ENCODE assay signal across 8 cellular contexts in the genomic region with DNA sequence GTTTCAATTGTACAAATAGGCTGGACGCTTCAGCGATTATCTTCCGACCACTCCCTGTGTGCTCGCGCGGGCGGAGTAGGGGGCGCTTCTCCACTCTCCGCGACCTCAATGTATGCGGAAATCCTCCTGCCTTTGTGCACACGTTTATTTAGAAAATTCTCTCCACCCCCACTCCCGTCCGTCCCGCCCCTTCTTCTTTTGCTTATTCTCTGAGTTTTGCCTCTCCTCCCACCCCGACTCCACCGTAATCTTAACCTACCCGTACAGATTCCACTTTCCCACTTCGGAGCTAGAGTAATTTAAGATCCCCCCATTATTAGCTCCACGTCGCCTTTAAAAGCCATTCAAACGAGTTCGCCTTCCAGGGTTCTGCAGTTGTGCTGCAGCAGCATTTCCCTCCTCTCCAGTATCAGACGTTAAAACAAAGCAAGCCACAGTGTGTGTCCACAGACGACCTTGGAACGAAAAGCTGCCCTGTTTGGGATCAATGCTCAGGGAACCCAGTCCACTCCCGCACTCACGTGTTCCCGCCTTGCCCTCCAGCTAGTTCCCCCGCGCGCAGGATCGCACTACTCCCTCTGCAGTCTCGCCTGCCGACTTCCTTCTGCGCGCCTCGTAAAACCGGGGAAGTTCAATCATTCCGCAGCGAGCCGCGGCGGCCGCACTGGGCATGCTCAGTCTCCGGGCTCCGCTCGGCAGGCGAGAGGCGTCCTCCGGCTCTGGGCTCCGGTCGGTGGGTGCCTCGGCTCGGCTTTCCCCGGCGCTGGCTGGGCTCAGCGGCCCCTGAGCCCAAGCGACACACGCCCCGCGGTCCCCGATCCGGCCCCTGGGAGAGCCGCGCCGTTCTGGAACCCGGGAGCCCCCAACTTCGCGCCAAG. TPM values are rescaled to one million over a fixed set of nuclear protein-coding genes. Genes with fewer than 3 reads are reported as not detected.
DNase-seq lines count a peak whose midpoint lies in the region; ATAC-seq and TF ChIP-seq lines count a peak whose summit lies in the region.

Gene ANO6 (plus strand): TSS at position 677 of the 878 bp plus-strand sequence. CDS start 227 bp downstream, outside the sequence.

- H3K9me3 Mint-ChIP-seq in activated naive CD4-positive, alpha-beta T cell treated with anti-CD3 and anti-CD28 coated beads, Interleukin-2, amount 50 U/mL, for 72 hours = no peaks in the 10 kb centered on the region

- 0% methylated on average over 70 of the region's 70 CpGs for WGBS in ovary, 3 donors
- WGBS in thyroid gland, 2 donors = 0 to 1% methylated on average over 47 to 62 of the region's 70 CpGs

- H3K27ac ChIP-seq in ovary = peak within 1 kb of the TSS; percentile 93 to 94
- peak within 1 kb of the TSS; percentile 83 to 99 (median 98) for H3K27ac ChIP-seq in thyroid gland

- ATAC-seq in HG02610 (IDR thresholded peaks at IDR 0.05; ENCODE audit: unreplicated experiment) = peak; percentile 66
- ATAC-seq in activated naive CD4-positive, alpha-beta T cell treated with anti-CD3 and anti-CD28 coated beads, Interleukin-2, amount 50 U/mL, for 72 hours = peak; percentile 87

- H3K4me3 ChIP-seq in ovary (peak within 1 kb of the TSS; percentile 88), thyroid gland (replicated peaks in 1 of 3) (peak within 1 kb of the TSS; percentile 37 to 87 (median 49))

- intact Hi-C loops in ovary (cut with DNase I) (loop anchor here in 3 of 4 donors (1.0 to 10.0 kb wide), 2 partner anchors 169 to 512 kb away; no protein-coding TSS in a partner anchor), thyroid gland (cut with DNase I) (no loop called here)

- peaks cover 12% of the 10 kb centered on the region for H3K4me1 ChIP-seq in ovary (ENCODE audit: insufficient read depth)
- peaks cover 6 to 24% of the 10 kb centered on the region in 2 donors for H3K4me1 ChIP-seq in thyroid gland

- H3K27me3 ChIP-seq in ovary (no peaks in the 10 kb centered on the region), thyroid gland (no peaks in the 10 kb centered on the region)

- H3K9me3 ChIP-seq in ovary (no peaks in the 10 kb centered on the region), thyroid gland (no peaks in the 10 kb centered on the region)

- TF ChIP-seq POLR2A in ovary (IDR thresholded peaks at IDR 0.05) (peak; percentile 63), thyroid gland (IDR thresholded peaks at IDR 0.05) (peak in 1 of 2 donors; percentile 83)

- peak; percentile 48 for DNase-seq in NCI-H1048 (lab: John Stamatoyannopoulos, UW)
- peak; percentile 55 for DNase-seq in SKM-1 treated with dmso at 0.1 percent for 144 hours (lab: John Stamatoyannopoulos, UW; ENCODE audit: unreplicated experiment)
- peak; percentile 79 to 82 for DNase-seq in activated naive CD4-positive, alpha-beta T cell treated with anti-CD3 and anti-CD28 coated beads, Interleukin-2, amount 50 U/mL, for 72 hours (ENCODE audit: low spot score in 2 of 2)
- DNase-seq in glomerular visceral epithelial cell (ENCODE audit: extremely low spot score) = peak; percentile 85
- peak; percentile 81 to 90 (median 85) for DNase-seq in ovary
- peak; percentile 81 to 87 for DNase-seq in thyroid gland

- peak within 1 kb of the TSS; percentile 85 to 97 for H3K27ac Mint-ChIP-seq in activated naive CD4-positive, alpha-beta T cell treated with anti-CD3 and anti-CD28 coated beads, Interleukin-2, amount 50 U/mL, for 72 hours

- TF ChIP-seq EP300 in ovary (IDR thresholded peaks at IDR 0.05) = no peak

- peaks cover 0 to 4% of the 10 kb centered on the region in 2 donors for H3K36me3 Mint-ChIP-seq in activated naive CD4-positive, alpha-beta T cell treated with anti-CD3 and anti-CD28 coated beads, Interleukin-2, amount 50 U/mL, for 72 hours

- H3K36me3 ChIP-seq in ovary (no peaks in the 10 kb centered on the region), thyroid gland (no peaks in the 10 kb centered on the region)

- TF ChIP-seq CTCF in GM12872 (IDR thresholded peaks at IDR 0.05; ENCODE audit: insufficient read depth, low read depth, low read length) = peak; percentile 52
- TF ChIP-seq CTCF in ovary (IDR thresholded peaks at IDR 0.05) = no peak
- peak in 2 of 6 experiments; percentile 8 to 9 for TF ChIP-seq CTCF in thyroid gland (IDR thresholded peaks at IDR 0.05)

RNA-seq across cellular contexts. Expression of gene ANO6, which starts in this region (rescaled TPM):
- 10 to 100 TPM; 13.3 to 25.5 TPM for total RNA-seq in activated naive CD4-positive, alpha-beta T cell treated with anti-CD3 and anti-CD28 coated beads, Interleukin-2, amount 50 U/mL, for 72 hours
- total RNA-seq in ovary (10 to 100 TPM; 52.8 to 83.0 (median 63.2) TPM), thyroid gland (10 to 100 TPM; 37.3 to 61.1 (median 48.1) TPM)
- polyA plus RNA-seq in ovary = 10 to 100 TPM; 38.8 to 88.5 TPM

Comparison
In these comparisons a context has a peak if more than half of its experiments do, and no peak if none do; other contexts are left out.
1. Peak in every context shown above with its lines: DNase-seq, ATAC-seq, H3K4me3 ChIP-seq and H3K27ac ChIP-seq.